ENCODE assay signal across 3 cellular contexts in the genomic region with DNA sequence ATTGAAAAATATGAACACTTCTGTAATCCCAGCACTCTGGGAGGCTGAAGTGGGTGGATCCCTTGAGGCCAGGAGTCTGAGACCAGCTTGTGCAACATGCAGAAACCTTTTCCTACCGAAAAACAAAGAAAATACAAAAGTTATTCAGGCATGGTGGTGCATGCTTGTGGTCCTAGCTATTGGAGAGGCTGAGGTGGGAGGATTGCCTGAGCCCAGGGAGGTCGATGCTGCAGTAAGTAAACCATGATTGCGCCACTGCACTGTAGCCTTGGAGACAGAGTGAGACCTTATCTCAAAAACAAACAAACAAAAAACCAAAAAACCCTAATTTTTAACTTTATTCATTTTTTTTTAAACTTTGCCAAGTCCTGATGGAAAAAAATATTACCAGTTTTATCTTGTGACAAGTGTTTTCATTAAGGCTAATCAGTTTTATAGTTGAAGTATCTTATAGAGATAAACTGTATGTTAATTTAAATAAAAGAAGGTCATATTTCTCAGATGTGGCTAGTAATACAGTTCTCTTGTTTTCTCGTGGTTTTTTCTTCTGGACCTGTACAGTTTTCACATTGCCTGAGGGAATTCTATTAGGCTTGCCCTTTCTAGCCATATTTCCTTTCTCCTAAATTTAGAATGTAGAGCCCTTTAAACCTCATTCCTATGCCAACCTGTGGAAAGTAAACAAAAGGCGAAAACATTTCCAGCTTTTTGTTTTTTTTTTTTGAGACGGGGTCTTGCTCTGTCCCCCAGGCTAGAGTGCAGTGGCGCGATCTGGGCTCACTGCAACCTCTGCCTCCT.
TF ChIP-seq lines count a peak whose summit lies in the region.

No MANE protein-coding gene starts in this region.

TF ChIP-seq in SK-N-SH treated with all-trans-retinoic acid at 6 μM for 48 hours, 23 proteins besides CTCF, POLR2A, EP300 and RAD21 (continued from another document):
- TF ChIP-seq ISL1 (CRISPR knock-in tag; IDR thresholded peaks at IDR 0.05), result no peak
- no peak for TF ChIP-seq ESRRG (CRISPR knock-in tag; IDR thresholded peaks at IDR 0.05)
- TF ChIP-seq, protein P1, sequence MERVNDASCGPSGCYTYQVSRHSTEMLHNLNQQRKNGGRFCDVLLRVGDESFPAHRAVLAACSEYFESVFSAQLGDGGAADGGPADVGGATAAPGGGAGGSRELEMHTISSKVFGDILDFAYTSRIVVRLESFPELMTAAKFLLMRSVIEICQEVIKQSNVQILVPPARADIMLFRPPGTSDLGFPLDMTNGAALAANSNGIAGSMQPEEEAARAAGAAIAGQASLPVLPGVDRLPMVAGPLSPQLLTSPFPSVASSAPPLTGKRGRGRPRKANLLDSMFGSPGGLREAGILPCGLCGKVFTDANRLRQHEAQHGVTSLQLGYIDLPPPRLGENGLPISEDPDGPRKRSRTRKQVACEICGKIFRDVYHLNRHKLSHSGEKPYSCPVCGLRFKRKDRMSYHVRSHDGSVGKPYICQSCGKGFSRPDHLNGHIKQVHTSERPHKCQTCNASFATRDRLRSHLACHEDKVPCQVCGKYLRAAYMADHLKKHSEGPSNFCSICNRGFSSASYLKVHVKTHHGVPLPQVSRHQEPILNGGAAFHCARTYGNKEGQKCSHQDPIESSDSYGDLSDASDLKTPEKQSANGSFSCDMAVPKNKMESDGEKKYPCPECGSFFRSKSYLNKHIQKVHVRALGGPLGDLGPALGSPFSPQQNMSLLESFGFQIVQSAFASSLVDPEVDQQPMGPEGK (CRISPR knock-in tag; IDR thresholded peaks at IDR 0.05; ENCODE audit: borderline replicate concordance), result no peak
TF ChIP-seq in SK-N-SH treated with all-trans-retinoic acid at 6 μM for 48 hours: peak in this region for 0.

TF ChIP-seq in SK-N-SH, 30 proteins besides CTCF, POLR2A, EP300 and RAD21 (continued from another document):
- no peak for TF ChIP-seq RXRA (IDR thresholded peaks at IDR 0.05; ENCODE audit: borderline replicate concordance, low read depth)
- TF ChIP-seq, protein P2, sequence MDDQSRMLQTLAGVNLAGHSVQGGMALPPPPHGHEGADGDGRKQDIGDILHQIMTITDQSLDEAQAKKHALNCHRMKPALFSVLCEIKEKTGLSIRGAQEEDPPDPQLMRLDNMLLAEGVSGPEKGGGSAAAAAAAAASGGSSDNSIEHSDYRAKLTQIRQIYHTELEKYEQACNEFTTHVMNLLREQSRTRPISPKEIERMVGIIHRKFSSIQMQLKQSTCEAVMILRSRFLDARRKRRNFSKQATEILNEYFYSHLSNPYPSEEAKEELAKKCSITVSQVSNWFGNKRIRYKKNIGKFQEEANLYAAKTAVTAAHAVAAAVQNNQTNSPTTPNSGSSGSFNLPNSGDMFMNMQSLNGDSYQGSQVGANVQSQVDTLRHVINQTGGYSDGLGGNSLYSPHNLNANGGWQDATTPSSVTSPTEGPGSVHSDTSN (IDR thresholded peaks at IDR 0.05), result no peak

TF ChIP-seq in K562, 482 proteins besides CTCF, POLR2A, EP300 and RAD21 (continued from another document and continues in another):
- TF ChIP-seq, protein P3, sequence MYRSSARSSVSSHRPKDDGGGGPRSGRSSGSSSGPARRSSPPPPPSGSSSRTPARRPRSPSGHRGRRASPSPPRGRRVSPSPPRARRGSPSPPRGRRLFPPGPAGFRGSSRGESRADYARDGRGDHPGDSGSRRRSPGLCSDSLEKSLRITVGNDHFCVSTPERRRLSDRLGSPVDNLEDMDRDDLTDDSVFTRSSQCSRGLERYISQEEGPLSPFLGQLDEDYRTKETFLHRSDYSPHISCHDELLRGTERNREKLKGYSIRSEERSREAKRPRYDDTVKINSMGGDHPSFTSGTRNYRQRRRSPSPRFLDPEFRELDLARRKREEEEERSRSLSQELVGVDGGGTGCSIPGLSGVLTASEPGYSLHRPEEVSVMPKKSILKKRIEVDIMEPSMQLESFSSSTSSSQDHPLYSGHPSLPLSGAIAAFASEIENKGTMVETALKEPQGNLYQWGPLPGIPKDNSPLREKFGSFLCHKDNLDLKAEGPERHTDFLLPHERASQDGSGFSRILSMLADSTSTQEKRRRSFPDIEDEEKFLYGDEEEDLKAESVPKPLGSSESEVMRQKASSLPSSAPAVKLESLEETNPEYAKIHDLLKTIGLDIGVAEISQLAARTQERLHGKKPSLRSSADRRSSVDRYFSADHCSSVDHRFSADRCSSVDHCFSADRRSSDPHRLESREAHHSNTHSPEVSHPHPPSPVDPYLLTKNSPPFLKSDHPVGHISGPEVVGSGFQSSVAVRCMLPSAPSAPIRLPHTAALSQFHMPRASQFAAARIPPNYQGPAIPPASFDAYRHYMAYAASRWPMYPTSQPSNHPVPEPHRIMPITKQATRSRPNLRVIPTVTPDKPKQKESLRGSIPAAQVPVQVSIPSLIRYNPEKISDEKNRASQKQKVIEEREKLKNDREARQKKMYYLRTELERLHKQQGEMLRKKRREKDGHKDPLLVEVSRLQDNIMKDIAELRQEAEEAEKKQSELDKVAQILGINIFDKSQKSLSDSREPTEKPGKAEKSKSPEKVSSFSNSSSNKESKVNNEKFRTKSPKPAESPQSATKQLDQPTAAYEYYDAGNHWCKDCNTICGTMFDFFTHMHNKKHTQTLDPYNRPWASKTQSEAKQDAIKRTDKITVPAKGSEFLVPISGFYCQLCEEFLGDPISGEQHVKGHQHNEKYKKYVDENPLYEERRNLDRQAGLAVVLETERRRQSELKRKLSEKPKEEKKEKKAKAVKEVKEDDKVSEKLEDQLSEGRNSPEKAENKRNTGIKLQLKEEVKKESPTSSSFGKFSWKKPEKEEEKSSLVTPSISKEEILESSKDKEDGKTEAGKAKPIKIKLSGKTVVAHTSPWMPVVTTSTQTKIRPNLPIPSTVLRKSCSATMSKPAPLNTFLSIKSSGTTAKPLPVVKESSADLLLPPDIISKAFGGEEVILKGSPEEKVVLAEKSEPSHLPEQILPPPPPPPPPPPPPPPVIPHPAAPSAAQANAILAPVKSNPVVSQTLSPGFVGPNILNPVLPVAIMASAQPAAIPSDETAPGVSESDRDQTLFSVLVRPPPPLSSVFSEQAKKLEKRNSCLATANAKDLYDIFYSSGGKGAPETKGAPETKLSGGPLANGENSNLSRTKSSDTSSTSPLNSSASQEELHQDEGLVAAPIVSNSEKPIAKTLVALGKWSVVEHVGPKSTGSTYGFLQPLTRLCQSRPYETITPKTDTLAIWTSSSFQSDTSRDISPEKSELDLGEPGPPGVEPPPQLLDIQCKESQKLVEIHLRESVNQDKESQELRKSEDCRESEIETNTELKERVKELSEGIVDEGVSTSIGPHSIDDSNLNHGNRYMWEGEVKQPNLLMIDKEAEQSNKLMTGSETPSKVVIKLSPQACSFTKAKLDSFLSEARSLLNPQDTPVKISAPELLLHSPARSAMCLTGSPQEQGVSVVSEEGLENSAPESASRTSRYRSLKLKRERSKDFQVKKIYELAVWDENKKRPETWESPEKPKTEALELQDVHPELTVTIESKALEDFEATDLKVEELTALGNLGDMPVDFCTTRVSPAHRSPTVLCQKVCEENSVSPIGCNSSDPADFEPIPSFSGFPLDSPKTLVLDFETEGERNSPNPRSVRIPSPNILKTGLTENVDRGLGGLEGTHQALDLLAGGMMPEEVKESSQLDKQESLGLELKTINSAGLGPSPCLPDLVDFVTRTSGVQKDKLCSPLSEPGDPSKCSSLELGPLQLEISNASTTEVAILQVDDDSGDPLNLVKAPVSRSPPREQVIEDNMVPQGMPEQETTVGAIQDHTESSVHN (IDR thresholded peaks at IDR 0.05; ENCODE audit: borderline replicate concordance in 1 of 2, low read depth in 1 of 2), result no peak
- TF ChIP-seq ZNF384 (IDR thresholded peaks at IDR 0.05; ENCODE audit: low read depth, low read length), result no peak
- TF ChIP-seq KAT7 (CRISPR knock-in tag; IDR thresholded peaks at IDR 0.05; ENCODE audit: borderline replicate concordance), result no peak
- TF ChIP-seq, protein P4, sequence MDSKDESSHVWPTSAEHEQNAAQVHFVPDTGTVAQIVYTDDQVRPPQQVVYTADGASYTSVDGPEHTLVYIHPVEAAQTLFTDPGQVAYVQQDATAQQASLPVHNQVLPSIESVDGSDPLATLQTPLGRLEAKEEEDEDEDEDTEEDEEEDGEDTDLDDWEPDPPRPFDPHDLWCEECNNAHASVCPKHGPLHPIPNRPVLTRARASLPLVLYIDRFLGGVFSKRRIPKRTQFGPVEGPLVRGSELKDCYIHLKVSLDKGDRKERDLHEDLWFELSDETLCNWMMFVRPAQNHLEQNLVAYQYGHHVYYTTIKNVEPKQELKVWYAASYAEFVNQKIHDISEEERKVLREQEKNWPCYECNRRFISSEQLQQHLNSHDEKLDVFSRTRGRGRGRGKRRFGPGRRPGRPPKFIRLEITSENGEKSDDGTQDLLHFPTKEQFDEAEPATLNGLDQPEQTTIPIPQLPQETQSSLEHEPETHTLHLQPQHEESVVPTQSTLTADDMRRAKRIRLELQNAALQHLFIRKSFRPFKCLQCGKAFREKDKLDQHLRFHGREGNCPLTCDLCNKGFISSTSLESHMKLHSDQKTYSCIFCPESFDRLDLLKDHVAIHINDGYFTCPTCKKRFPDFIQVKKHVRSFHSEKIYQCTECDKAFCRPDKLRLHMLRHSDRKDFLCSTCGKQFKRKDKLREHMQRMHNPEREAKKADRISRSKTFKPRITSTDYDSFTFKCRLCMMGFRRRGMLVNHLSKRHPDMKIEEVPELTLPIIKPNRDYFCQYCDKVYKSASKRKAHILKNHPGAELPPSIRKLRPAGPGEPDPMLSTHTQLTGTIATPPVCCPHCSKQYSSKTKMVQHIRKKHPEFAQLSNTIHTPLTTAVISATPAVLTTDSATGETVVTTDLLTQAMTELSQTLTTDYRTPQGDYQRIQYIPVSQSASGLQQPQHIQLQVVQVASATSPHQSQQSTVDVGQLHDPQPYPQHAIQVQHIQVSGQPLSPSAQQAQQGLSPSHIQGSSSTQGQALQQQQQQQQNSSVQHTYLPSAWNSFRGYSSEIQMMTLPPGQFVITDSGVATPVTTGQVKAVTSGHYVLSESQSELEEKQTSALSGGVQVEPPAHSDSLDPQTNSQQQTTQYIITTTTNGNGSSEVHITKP (IDR thresholded peaks at IDR 0.05; ENCODE audit: partially characterized antibody), result peak; percentile 95
- no peak for TF ChIP-seq TOE1 (IDR thresholded peaks at IDR 0.05; ENCODE audit: borderline replicate concordance)
- TF ChIP-seq TOE1 (CRISPR knock-in tag; IDR thresholded peaks at IDR 0.05; ENCODE audit: borderline replicate concordance, low read depth), result no peak
- TF ChIP-seq, protein P5, sequence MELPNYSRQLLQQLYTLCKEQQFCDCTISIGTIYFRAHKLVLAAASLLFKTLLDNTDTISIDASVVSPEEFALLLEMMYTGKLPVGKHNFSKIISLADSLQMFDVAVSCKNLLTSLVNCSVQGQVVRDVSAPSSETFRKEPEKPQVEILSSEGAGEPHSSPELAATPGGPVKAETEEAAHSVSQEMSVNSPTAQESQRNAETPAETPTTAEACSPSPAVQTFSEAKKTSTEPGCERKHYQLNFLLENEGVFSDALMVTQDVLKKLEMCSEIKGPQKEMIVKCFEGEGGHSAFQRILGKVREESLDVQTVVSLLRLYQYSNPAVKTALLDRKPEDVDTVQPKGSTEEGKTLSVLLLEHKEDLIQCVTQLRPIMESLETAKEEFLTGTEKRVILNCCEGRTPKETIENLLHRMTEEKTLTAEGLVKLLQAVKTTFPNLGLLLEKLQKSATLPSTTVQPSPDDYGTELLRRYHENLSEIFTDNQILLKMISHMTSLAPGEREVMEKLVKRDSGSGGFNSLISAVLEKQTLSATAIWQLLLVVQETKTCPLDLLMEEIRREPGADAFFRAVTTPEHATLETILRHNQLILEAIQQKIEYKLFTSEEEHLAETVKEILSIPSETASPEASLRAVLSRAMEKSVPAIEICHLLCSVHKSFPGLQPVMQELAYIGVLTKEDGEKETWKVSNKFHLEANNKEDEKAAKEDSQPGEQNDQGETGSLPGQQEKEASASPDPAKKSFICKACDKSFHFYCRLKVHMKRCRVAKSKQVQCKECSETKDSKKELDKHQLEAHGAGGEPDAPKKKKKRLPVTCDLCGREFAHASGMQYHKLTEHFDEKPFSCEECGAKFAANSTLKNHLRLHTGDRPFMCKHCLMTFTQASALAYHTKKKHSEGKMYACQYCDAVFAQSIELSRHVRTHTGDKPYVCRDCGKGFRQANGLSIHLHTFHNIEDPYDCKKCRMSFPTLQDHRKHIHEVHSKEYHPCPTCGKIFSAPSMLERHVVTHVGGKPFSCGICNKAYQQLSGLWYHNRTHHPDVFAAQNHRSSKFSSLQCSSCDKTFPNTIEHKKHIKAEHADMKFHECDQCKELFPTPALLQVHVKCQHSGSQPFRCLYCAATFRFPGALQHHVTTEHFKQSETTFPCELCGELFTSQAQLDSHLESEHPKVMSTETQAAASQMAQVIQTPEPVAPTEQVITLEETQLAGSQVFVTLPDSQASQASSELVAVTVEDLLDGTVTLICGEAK (IDR thresholded peaks at IDR 0.05), result 0 out of 2 replicates have a peak, but pooled peaks have one; percentile 19
- TF ChIP-seq, protein P5 (CRISPR knock-in tag; IDR thresholded peaks at IDR 0.05), result no peak
- TF ChIP-seq TRIM24 (IDR thresholded peaks at IDR 0.05), result peak; percentile 45 to 48; a peak in 1 of 4 replicates
- TF ChIP-seq CEBPG (CRISPR knock-in tag; IDR thresholded peaks at IDR 0.05), result peak; percentile 89
- TF ChIP-seq CEBPG (tag; conservative IDR thresholded peaks at IDR 0.05 in 1 of 2, IDR thresholded peaks at IDR 0.05 in 1 of 2), result peak; percentile 89 to 94
- TF ChIP-seq, protein P6, sequence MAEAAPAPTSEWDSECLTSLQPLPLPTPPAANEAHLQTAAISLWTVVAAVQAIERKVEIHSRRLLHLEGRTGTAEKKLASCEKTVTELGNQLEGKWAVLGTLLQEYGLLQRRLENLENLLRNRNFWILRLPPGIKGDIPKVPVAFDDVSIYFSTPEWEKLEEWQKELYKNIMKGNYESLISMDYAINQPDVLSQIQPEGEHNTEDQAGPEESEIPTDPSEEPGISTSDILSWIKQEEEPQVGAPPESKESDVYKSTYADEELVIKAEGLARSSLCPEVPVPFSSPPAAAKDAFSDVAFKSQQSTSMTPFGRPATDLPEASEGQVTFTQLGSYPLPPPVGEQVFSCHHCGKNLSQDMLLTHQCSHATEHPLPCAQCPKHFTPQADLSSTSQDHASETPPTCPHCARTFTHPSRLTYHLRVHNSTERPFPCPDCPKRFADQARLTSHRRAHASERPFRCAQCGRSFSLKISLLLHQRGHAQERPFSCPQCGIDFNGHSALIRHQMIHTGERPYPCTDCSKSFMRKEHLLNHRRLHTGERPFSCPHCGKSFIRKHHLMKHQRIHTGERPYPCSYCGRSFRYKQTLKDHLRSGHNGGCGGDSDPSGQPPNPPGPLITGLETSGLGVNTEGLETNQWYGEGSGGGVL (CRISPR knock-in tag; IDR thresholded peaks at IDR 0.05), result no peak
